ENCODE assay signal across 1 cellular context in the genomic region with DNA sequence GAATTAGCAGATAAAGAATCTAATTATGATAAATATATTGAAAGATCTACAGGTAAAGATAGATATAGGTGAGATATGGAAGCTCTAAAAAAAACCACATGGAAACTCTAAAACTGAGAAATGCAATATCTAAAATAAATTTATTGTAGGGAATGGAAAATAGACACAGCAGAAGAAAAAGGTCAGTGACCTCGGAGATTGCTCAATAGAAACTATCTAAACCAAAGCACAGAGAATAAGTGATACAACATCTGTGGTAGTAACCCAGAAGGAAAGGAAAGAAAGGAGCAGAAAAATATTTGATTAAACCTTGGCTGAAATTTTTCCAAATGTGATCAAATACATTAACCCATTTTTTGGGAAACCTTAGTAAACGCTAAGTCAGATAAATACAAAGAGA.
TF ChIP-seq lines count a peak whose summit lies in the region.

No MANE protein-coding gene starts in this region.

TF ChIP-seq in GM23338, 12 proteins besides CTCF, POLR2A, EP300 and RAD21 (continued from another document):
- TF ChIP-seq EZH2phosphoT487 (IDR thresholded peaks at IDR 0.05; ENCODE audit: unreplicated experiment), result no peak
- TF ChIP-seq ZNF114 (CRISPR knock-in tag; IDR thresholded peaks at IDR 0.05), result no peak
TF ChIP-seq in GM23338: peak in this region for 0.
